Comparison of ENCODE assay signal across 16 cellular contexts in genomic region chr6:36692861-36693702, GRCh38. TPM values are rescaled to one million over a fixed set of nuclear protein-coding genes. Genes with fewer than 3 reads are reported as not detected.
DNase-seq lines count a peak whose midpoint lies in the region; ATAC-seq and TF ChIP-seq lines count a peak whose summit lies in the region.
"Had no signal": no experiment of that assay in that cellular context is flagged by ENCODE, and none has a peak within 500 bp of the region (broad histone marks: within the 10 kb centered on the region; RNA-seq: fewer than 3 reads in every experiment).

No MANE protein-coding gene starts in this region.

- no peaks in the 10 kb centered on the region for H3K36me3 ChIP-seq in mucosa of descending colon (ENCODE audit: low read depth)
- no peaks in the 10 kb centered on the region for H3K36me3 ChIP-seq in aorta (ENCODE audit: control insufficient read depth in 1 of 2, insufficient read depth in 2 of 2, low read length in 1 of 2)
- H3K36me3 ChIP-seq: WERI-Rb-1 had no signal

- H3K4me3 ChIP-seq in coronary artery (no peak overlapping the region), mucosa of descending colon (no peak overlapping the region), aorta (ENCODE audit: low read length in 2 of 2) (no peak overlapping the region)

- H3K27ac ChIP-seq in coronary artery (peak overlapping the region in 1 of 2 donors; percentile 30), aorta (ENCODE audit: low read depth in 1 of 2, low read length in 2 of 2) (no peak overlapping the region)
- H3K27ac ChIP-seq: WERI-Rb-1 had no signal

- no peaks in the 10 kb centered on the region for H3K27me3 Mint-ChIP-seq in stimulated activated naive CD8-positive, alpha-beta T cell treated with anti-CD3 and anti-CD28 coated beads, Interleukin-15, Interleukin-2, amounts not matched to agents 100 ng/mL and 50 ng/mL, for 24 hours

- intact Hi-C loops in mucosa of descending colon (cut with DNase I, micrococcal nuclease), result no loop called here
- intact Hi-C loops in aorta (cut with DNase I), result loop anchor here in 1 of 2 donors (5.0 kb wide), 1 partner anchor 64 kb away; no protein-coding TSS in a partner anchor

- 43% methylated on average over 27 of the region's 27 CpGs for WGBS in aorta, 2 donors

- H3K36me3 Mint-ChIP-seq in stimulated activated naive CD8-positive, alpha-beta T cell treated with anti-CD3 and anti-CD28 coated beads, Interleukin-15, Interleukin-2, amounts not matched to agents 100 ng/mL and 50 ng/mL, for 24 hours (ENCODE audit: low read depth), result no peaks in the 10 kb centered on the region

- no peak for TF ChIP-seq CTCF in coronary artery (IDR thresholded peaks at IDR 0.05)
- no peak for TF ChIP-seq CTCF in mucosa of descending colon (IDR thresholded peaks at IDR 0.05)

- no peaks in the 10 kb centered on the region for H3K9me3 Mint-ChIP-seq in stimulated activated naive CD8-positive, alpha-beta T cell treated with anti-CD3 and anti-CD28 coated beads, Interleukin-15, Interleukin-2, amounts not matched to agents 100 ng/mL and 50 ng/mL, for 24 hours
- H3K9me3 Mint-ChIP-seq: activated T-cell treated with anti-CD3 and anti-CD28 coated beads, Interleukin-2, amount 50 U/mL, for 4 hours had no signal

- H3K4me1 ChIP-seq in mucosa of descending colon (ENCODE audit: low read depth) (peaks cover 8% of the 10 kb centered on the region), aorta (ENCODE audit: control insufficient read depth in 1 of 2, insufficient read depth in 2 of 2, low read length in 2 of 2) (no peaks in the 10 kb centered on the region)

- no peak for DNase-seq in stimulated activated naive CD8-positive, alpha-beta T cell treated with anti-CD3 and anti-CD28 coated beads, Interleukin-15, Interleukin-2, amounts not matched to agents 100 U/mL and 50 U/mL, for 24 hours
- peak; percentile 77 for DNase-seq in coronary artery (ENCODE audit: low spot score)
- peak in 1 of 3 donors; percentile 44 for DNase-seq in mucosa of descending colon
- DNase-seq in aorta, result no peak
- DNase-seq in activated gamma-delta T cell treated with Interleukin-2 at 50 U/mL for 16 hours, result no peak
- no peak for DNase-seq in T1000 (lab: John Stamatoyannopoulos, UW)
- DNase-seq in activated gamma-delta T cell (lab: John Stamatoyannopoulos, UW), result no peak
- DNase-seq: activated T-cell treated with anti-CD3 and anti-CD28 coated beads, Interleukin-2, amount 50 U/mL, for 4 hours; hypothalamus; NCI-H1092; NCI-H510A treated with DMSO at 0.1 percent for 48 hours; SHP77; stimulated activated CD4-positive, alpha-beta T cell treated with anti-CD3 and anti-CD28 coated beads, Interleukin-4, amount 100 ng/mL, for 1 hour; WERI-Rb-1 had no signal

- H3K9me3 ChIP-seq in mucosa of descending colon (no peaks in the 10 kb centered on the region), aorta (ENCODE audit: control insufficient read depth, low read length) (no peaks in the 10 kb centered on the region)

- peaks cover 56% of the 10 kb centered on the region for H3K4me1 Mint-ChIP-seq in stimulated activated naive CD8-positive, alpha-beta T cell treated with anti-CD3 and anti-CD28 coated beads, Interleukin-15, Interleukin-2, amounts not matched to agents 100 ng/mL and 50 ng/mL, for 24 hours (ENCODE audit: low read depth)

- H3K4me3 Mint-ChIP-seq in stimulated activated naive CD8-positive, alpha-beta T cell treated with anti-CD3 and anti-CD28 coated beads, Interleukin-15, Interleukin-2, amounts not matched to agents 100 ng/mL and 50 ng/mL, for 24 hours, result no peak overlapping the region
- H3K4me3 Mint-ChIP-seq: activated T-cell treated with anti-CD3 and anti-CD28 coated beads, Interleukin-2, amount 50 U/mL, for 4 hours had no signal

- peak overlapping the region; percentile 49 for H3K27ac Mint-ChIP-seq in stimulated activated naive CD8-positive, alpha-beta T cell treated with anti-CD3 and anti-CD28 coated beads, Interleukin-15, Interleukin-2, amounts not matched to agents 100 ng/mL and 50 ng/mL, for 24 hours

- ATAC-seq in stimulated activated naive CD8-positive, alpha-beta T cell treated with anti-CD3 and anti-CD28 coated beads, Interleukin-15, Interleukin-2, amounts not matched to agents 100 U/mL and 50 U/mL, for 24 hours, result no peak
- ATAC-seq in mucosa of descending colon (peak; percentile 33), aorta (ENCODE audit: low FRiP score) (peak; percentile 45)
- ATAC-seq: HCT116 had no signal

- no peaks in the 10 kb centered on the region for H3K27me3 ChIP-seq in aorta (ENCODE audit: control insufficient read depth in 1 of 2, insufficient read depth in 2 of 2, low read length in 1 of 2)

RNA-seq across cellular contexts. Expression of gene RAB44, which starts 4.5 kb away (rescaled TPM):
- total RNA-seq in mucosa of descending colon (under 1 TPM; 0.32 to 0.53 (median 0.32) TPM), aorta (under 1 TPM; 0.29 to 0.66 TPM)
- polyA plus RNA-seq in aorta, result not detected

RNA-seq across cellular contexts. Expression of gene CDKN1A, which starts 14.6 kb away (rescaled TPM):
- total RNA-seq in mucosa of descending colon (100 to 1,000 TPM; 181 to 381 (median 255) TPM), aorta (100 to 1,000 TPM; 132 to 296 TPM)
- 100 to 1,000 TPM; 133 to 149 TPM for polyA plus RNA-seq in aorta
